ENCODE assay signal across 8 cellular contexts in genomic region chr6:108589244-108589730, GRCh38. TPM values are rescaled to one million over a fixed set of nuclear protein-coding genes. Genes with fewer than 3 reads are reported as not detected.
DNase-seq lines count a peak whose midpoint lies in the region; ATAC-seq and TF ChIP-seq lines count a peak whose summit lies in the region.

No MANE protein-coding gene starts in this region.

- intact Hi-C loops in activated CD4-positive, alpha-beta T cell treated with anti-CD3 and anti-CD28 coated beads, Interleukin-2, amount 10 ng/mL, durations not matched to agents 24 days and 14 days (cut with micrococcal nuclease), result loop anchor here (5.0 kb wide), 1 partner anchor 38 kb away; no protein-coding TSS in a partner anchor

- no peaks in the 10 kb centered on the region for H3K9me3 Mint-ChIP-seq in T-cell
- no peaks in the 10 kb centered on the region for H3K9me3 Mint-ChIP-seq in natural killer cell treated with Interleukin-12 subunit alpha and Interleukin-12 subunit beta and Interleukin-15 and Interleukin-18, amount 100 ng/mL, for 72 hours
- no peaks in the 10 kb centered on the region for H3K9me3 Mint-ChIP-seq in activated CD4-positive, alpha-beta T cell treated with anti-CD3 and anti-CD28 coated beads, Interleukin-2, amount 10 ng/mL, durations not matched to agents 24 days and 14 days

- H3K27me3 Mint-ChIP-seq in T-cell, result no peaks in the 10 kb centered on the region
- no peaks in the 10 kb centered on the region for H3K27me3 Mint-ChIP-seq in natural killer cell treated with Interleukin-12 subunit alpha and Interleukin-12 subunit beta and Interleukin-15 and Interleukin-18, amount 100 ng/mL, for 72 hours
- peaks cover 7% of the 10 kb centered on the region for H3K27me3 Mint-ChIP-seq in activated CD4-positive, alpha-beta T cell treated with anti-CD3 and anti-CD28 coated beads, Interleukin-2, amount 10 ng/mL, durations not matched to agents 24 days and 14 days

- peaks cover 71 to 78% (median 75%) of the 10 kb centered on the region in 3 donors for H3K4me1 Mint-ChIP-seq in T-cell
- peaks cover 57 to 65% of the 10 kb centered on the region in 2 donors for H3K4me1 Mint-ChIP-seq in natural killer cell treated with Interleukin-12 subunit alpha and Interleukin-12 subunit beta and Interleukin-15 and Interleukin-18, amount 100 ng/mL, for 72 hours (ENCODE audit: low read depth in 2 of 2)
- H3K4me1 Mint-ChIP-seq in activated CD4-positive, alpha-beta T cell treated with anti-CD3 and anti-CD28 coated beads, Interleukin-2, amount 10 ng/mL, durations not matched to agents 24 days and 14 days, result peaks cover 22% of the 10 kb centered on the region

- ATAC-seq in HG03432 (IDR thresholded peaks at IDR 0.05; ENCODE audit: unreplicated experiment) (peak; percentile 52), T-cell (replicated peaks in 1 of 4) (peak in 2 of 4 experiments; percentile 36 to 46)
- ATAC-seq in natural killer cell treated with Interleukin-12 subunit alpha and Interleukin-12 subunit beta and Interleukin-15 and Interleukin-18, amount 100 ng/mL, for 72 hours, result peak; percentile 44 to 59

- DNase-seq in AG08396 (ENCODE audit: low spot score) (peak; percentile 18), T-cell (peak in 1 of 34 experiments; percentile 4), foreskin fibroblast (peak; percentile 53 to 78), SHP77 treated with DMSO at 0.1 percent for 48 hours (lab: John Stamatoyannopoulos, UW) (no peak), NCI-H128 (lab: John Stamatoyannopoulos, UW; ENCODE audit: unreplicated experiment) (no peak)
- DNase-seq in natural killer cell treated with Interleukin-12 subunit alpha and Interleukin-12 subunit beta and Interleukin-15 and Interleukin-18, amount 100 ng/mL, for 72 hours (ENCODE audit: low spot score), result no peak
- DNase-seq in activated CD4-positive, alpha-beta T cell treated with anti-CD3 and anti-CD28 coated beads, Interleukin-2, amount 10 ng/mL, durations not matched to agents 24 days and 14 days, result no peak

- peaks cover 12% of the 10 kb centered on the region for H3K36me3 Mint-ChIP-seq in T-cell
- H3K36me3 Mint-ChIP-seq in natural killer cell treated with Interleukin-12 subunit alpha and Interleukin-12 subunit beta and Interleukin-15 and Interleukin-18, amount 100 ng/mL, for 72 hours, result peaks cover 5% of the 10 kb centered on the region
- H3K36me3 Mint-ChIP-seq in activated CD4-positive, alpha-beta T cell treated with anti-CD3 and anti-CD28 coated beads, Interleukin-2, amount 10 ng/mL, durations not matched to agents 24 days and 14 days (ENCODE audit: low read depth), result peaks cover 2% of the 10 kb centered on the region

- TF ChIP-seq CTCF in foreskin fibroblast (IDR thresholded peaks at IDR 0.05; ENCODE audit: low read depth, low read length), result no peak

- POLR2A ChIA-PET in T-cell (lab: Charles Lee), result interaction anchor here (0.6 to 0.9 kb wide), 2 partner anchors 13 to 21 kb away, joined by 3 read pairs; no protein-coding TSS in a partner anchor

- no peak overlapping the region for H3K4me3 ChIP-seq in foreskin fibroblast (ENCODE audit: low read depth in 1 of 2, low read length in 2 of 2)

- no peak overlapping the region for H3K4me3 Mint-ChIP-seq in T-cell
- no peak overlapping the region for H3K4me3 Mint-ChIP-seq in natural killer cell treated with Interleukin-12 subunit alpha and Interleukin-12 subunit beta and Interleukin-15 and Interleukin-18, amount 100 ng/mL, for 72 hours
- H3K4me3 Mint-ChIP-seq in activated CD4-positive, alpha-beta T cell treated with anti-CD3 and anti-CD28 coated beads, Interleukin-2, amount 10 ng/mL, durations not matched to agents 24 days and 14 days, result no peak overlapping the region

- peak overlapping the region; percentile 49 to 68 for H3K27ac Mint-ChIP-seq in T-cell
- peak overlapping the region; percentile 45 to 48 for H3K27ac Mint-ChIP-seq in natural killer cell treated with Interleukin-12 subunit alpha and Interleukin-12 subunit beta and Interleukin-15 and Interleukin-18, amount 100 ng/mL, for 72 hours
- no peak overlapping the region for H3K27ac Mint-ChIP-seq in activated CD4-positive, alpha-beta T cell treated with anti-CD3 and anti-CD28 coated beads, Interleukin-2, amount 10 ng/mL, durations not matched to agents 24 days and 14 days

- CTCF ChIA-PET in T-cell (lab: Charles Lee), result no interaction called here

RNA-seq across cellular contexts. Expression of gene FOXO3, which starts 28.6 kb away (rescaled TPM):
- 10 to 100 TPM; 21.5 to 26.2 (median 22.2) TPM for total RNA-seq in T-cell
- total RNA-seq in natural killer cell treated with Interleukin-12 subunit alpha and Interleukin-12 subunit beta and Interleukin-15 and Interleukin-18, amount 100 ng/mL, for 72 hours, result 10 to 100 TPM; 17.8 to 20.6 TPM
- 5.9 TPM in 2 replicates for total RNA-seq in activated CD4-positive, alpha-beta T cell treated with anti-CD3 and anti-CD28 coated beads, Interleukin-2, amount 10 ng/mL, durations not matched to agents 24 days and 14 days

Comparison
In these comparisons a context has a peak if more than half of its experiments do, and no peak if none do; other contexts are left out.
1. DNase-seq: peak in AG08396 (single experiment) and foreskin fibroblast (2 of 2); none in natural killer cell treated with Interleukin-12 subunit alpha and Interleukin-12 subunit beta and Interleukin-15 and Interleukin-18, amount 100 ng/mL, for 72 hours (single experiment), SHP77 treated with DMSO at 0.1 percent for 48 hours (single experiment), activated CD4-positive, alpha-beta T cell treated with anti-CD3 and anti-CD28 coated beads, Interleukin-2, amount 10 ng/mL, durations not matched to agents 24 days and 14 days (single experiment) and NCI-H128 (single experiment).